Comparison of ENCODE assay signal across 1 cellular context in genomic region chr1:180230416-180230790, GRCh38.
TF ChIP-seq lines count a peak whose summit lies in the region.

No MANE protein-coding gene starts in this region.

TF ChIP-seq in K562, 482 proteins besides CTCF, POLR2A, EP300 and RAD21 (continued from another document):
- no peak for TF ChIP-seq AFF1 (IDR thresholded peaks at IDR 0.05; ENCODE audit: low read depth in 1 of 2, partially characterized antibody in 2 of 2)
- 0 out of 2 replicates have a peak, but pooled peaks have one; percentile 21 for TF ChIP-seq ZNF740 (CRISPR knock-in tag; IDR thresholded peaks at IDR 0.05)
- no peak for TF ChIP-seq ZNF740 (tag; IDR thresholded peaks at IDR 0.05)
